In genomic region chr3:12125772-12126171, GRCh38 we compare ENCODE assay signal across 39 cellular contexts. TPM values are rescaled to one million over a fixed set of nuclear protein-coding genes. Genes with fewer than 3 reads are reported as not detected.
"Had no signal": no experiment of that assay in that cellular context is flagged by ENCODE, and none has a peak within 500 bp of the region (broad histone marks: within the 10 kb centered on the region; RNA-seq: fewer than 3 reads in every experiment).

No MANE protein-coding gene starts in this region.

- H3K9me3 ChIP-seq: adrenal gland, ascending aorta, body of pancreas, breast epithelium had no signal

- H3K36me3 ChIP-seq: adrenal gland, ascending aorta, brain microvascular endothelial cell, breast epithelium, cardiac muscle cell had no signal

- H3K4me1 ChIP-seq: adrenal gland, ascending aorta, body of pancreas had no signal

- H3K4me3 Mint-ChIP-seq: activated naive CD4-positive, alpha-beta T cell treated with anti-CD3 and anti-CD28 coated beads for 36 hours; activated naive CD4-positive, alpha-beta T cell treated with anti-CD3 and anti-CD28 coated beads, Interleukin-2, amount 10 ng/mL, durations not matched to agents 7 days and 5 days; activated naive CD4-positive, alpha-beta T cell treated with anti-CD3 and anti-CD28 coated beads, Interleukin-2, amount 50 U/mL, for 24 hours; activated naive CD8-positive, alpha-beta T cell; activated naive CD8-positive, alpha-beta T cell treated with anti-CD3 and anti-CD28 coated beads for 36 hours; activated naive CD8-positive, alpha-beta T cell treated with anti-CD3 and anti-CD28 coated beads, Interleukin-2, amount 10 ng/mL, durations not matched to agents 7 days and 5 days; activated naive CD8-positive, alpha-beta T cell treated with anti-CD3 and anti-CD28 coated beads, Interleukin-2, amount 50 U/mL, for 24 hours; activated T-cell treated with anti-CD3 and anti-CD28 coated beads, Interleukin-2, amount 50 U/mL, for 24 hours; activated T-cell treated with anti-CD3 and anti-CD28 coated beads, Interleukin-2, amount 50 U/mL, for 4 hours; activated T-cell treated with anti-CD3 and anti-CD28 coated beads, Interleukin-2, amount 50 U/mL, for 72 hours; activated T-helper 1 cell treated with anti-CD3 and anti-CD28 coated beads, Interleukin-12 subunit alpha, Interleukin-12 subunit beta, Interleukin-2, Interleukin-4 antibody, amounts not matched to agents 30 ng/mL and 10 ng/mL and 1 ng/mL, durations not matched to agents 14 hours and 24 hours and 36 hours; activated T-helper 17 cell treated with anti-CD3 and anti-CD28 coated beads, Interleukin-2, amount 50 U/mL, for 72 hours; brain; central memory CD8-positive, alpha-beta T cell had no signal

- H3K36me3 Mint-ChIP-seq: activated naive CD4-positive, alpha-beta T cell treated with anti-CD3 and anti-CD28 coated beads, Interleukin-2, amount 10 ng/mL, durations not matched to agents 7 days and 5 days; activated naive CD4-positive, alpha-beta T cell treated with anti-CD3 and anti-CD28 coated beads, Interleukin-2, amount 50 U/mL, for 24 hours; activated naive CD4-positive, alpha-beta T cell treated with anti-CD3 and anti-CD28 coated beads, Interleukin-2, amount 50 U/mL, for 72 hours; activated naive CD8-positive, alpha-beta T cell; activated naive CD8-positive, alpha-beta T cell treated with anti-CD3 and anti-CD28 coated beads for 36 hours; activated naive CD8-positive, alpha-beta T cell treated with anti-CD3 and anti-CD28 coated beads, Interleukin-2, amount 10 ng/mL, durations not matched to agents 7 days and 5 days; brain had no signal

- H3K27ac ChIP-seq: adrenal gland, ascending aorta, body of pancreas, brain microvascular endothelial cell, breast epithelium, cardiac muscle cell had no signal

- H3K27me3 ChIP-seq: adrenal gland, ascending aorta, breast epithelium, cardiac muscle cell had no signal

- FAIRE-seq: astrocyte, bronchial epithelial cell had no signal

- H3K9me3 Mint-ChIP-seq: activated naive CD4-positive, alpha-beta T cell treated with anti-CD3 and anti-CD28 coated beads for 36 hours; activated naive CD4-positive, alpha-beta T cell treated with anti-CD3 and anti-CD28 coated beads, Interleukin-2, amount 10 ng/mL, durations not matched to agents 7 days and 5 days; activated naive CD4-positive, alpha-beta T cell treated with anti-CD3 and anti-CD28 coated beads, Interleukin-2, amount 50 U/mL, for 24 hours; activated naive CD4-positive, alpha-beta T cell treated with anti-CD3 and anti-CD28 coated beads, Interleukin-2, amount 50 U/mL, for 72 hours; activated naive CD8-positive, alpha-beta T cell treated with anti-CD3 and anti-CD28 coated beads for 36 hours; activated naive CD8-positive, alpha-beta T cell treated with anti-CD3 and anti-CD28 coated beads, Interleukin-2, amount 10 ng/mL, durations not matched to agents 7 days and 5 days; activated naive CD8-positive, alpha-beta T cell treated with anti-CD3 and anti-CD28 coated beads, Interleukin-2, amount 50 U/mL, for 24 hours; activated T-cell treated with anti-CD3 and anti-CD28 coated beads, Interleukin-2, amount 50 U/mL, for 24 hours; activated T-cell treated with anti-CD3 and anti-CD28 coated beads, Interleukin-2, amount 50 U/mL, for 4 hours; activated T-cell treated with anti-CD3 and anti-CD28 coated beads, Interleukin-2, amount 50 U/mL, for 72 hours; activated T-helper 1 cell treated with anti-CD3 and anti-CD28 coated beads, Interleukin-12 subunit alpha, Interleukin-12 subunit beta, Interleukin-2, Interleukin-4 antibody, amounts not matched to agents 30 ng/mL and 10 ng/mL and 1 ng/mL, durations not matched to agents 14 hours and 24 hours and 36 hours; activated T-helper 17 cell treated with anti-CD3 and anti-CD28 coated beads, Interleukin-2, amount 50 U/mL, for 72 hours; activated T-helper 2 cell treated with anti-CD3 and anti-CD28 coated beads, Interferon-gamma antibody, Interleukin-2, Interleukin-4, amounts not matched to agents 10 μg/mL and 5 μg/mL and 100 μg/mL, durations not matched to agents 14 hours and 24 hours and 36 hours; brain; central memory CD8-positive, alpha-beta T cell had no signal

- H3K4me1 Mint-ChIP-seq: activated naive CD4-positive, alpha-beta T cell treated with anti-CD3 and anti-CD28 coated beads, Interleukin-2, amount 50 U/mL, for 24 hours; activated T-helper 17 cell treated with anti-CD3 and anti-CD28 coated beads, Interleukin-2, amount 50 U/mL, for 72 hours; central memory CD8-positive, alpha-beta T cell had no signal

- H3K4me3 ChIP-seq: adrenal gland, ascending aorta, body of pancreas, breast epithelium, cardiac muscle cell had no signal

- ATAC-seq: activated naive CD4-positive, alpha-beta T cell treated with anti-CD3 and anti-CD28 coated beads, Interleukin-2, amount 50 U/mL, for 72 hours; activated naive CD8-positive, alpha-beta T cell treated with anti-CD3 and anti-CD28 coated beads, Interleukin-2, amount 50 U/mL, for 24 hours; activated T-cell treated with anti-CD3 and anti-CD28 coated beads, Interleukin-2, amount 50 U/mL, for 4 hours; activated T-cell treated with anti-CD3 and anti-CD28 coated beads, Interleukin-2, amount 50 U/mL, for 72 hours; activated T-helper 17 cell treated with anti-CD3 and anti-CD28 coated beads, Interleukin-2, amount 50 U/mL, for 72 hours; body of pancreas had no signal

- DNase-seq: activated effector memory CD4-positive, alpha-beta T cell treated with anti-CD3 and anti-CD28 coated beads, Interleukin-2, amount 50 U/mL, for 16 hours; activated effector memory CD4-positive, alpha-beta T cell treated with Interleukin-2 at 50 U/mL for 16 hours; activated gamma-delta T cell; activated gamma-delta T cell treated with Interleukin-2 at 50 U/mL for 16 hours; activated naive CD4-positive, alpha-beta T cell; activated naive CD4-positive, alpha-beta T cell treated with anti-CD3 and anti-CD28 coated beads for 36 hours; activated naive CD4-positive, alpha-beta T cell treated with anti-CD3 and anti-CD28 coated beads, Interleukin-2, amount 10 ng/mL, durations not matched to agents 7 days and 5 days; activated naive CD4-positive, alpha-beta T cell treated with anti-CD3 and anti-CD28 coated beads, Interleukin-2, amount 50 U/mL, for 16 hours; activated naive CD4-positive, alpha-beta T cell treated with Interleukin-2 at 50 U/mL for 16 hours; activated naive CD8-positive, alpha-beta T cell treated with anti-CD3 and anti-CD28 coated beads for 36 hours; activated naive CD8-positive, alpha-beta T cell treated with anti-CD3 and anti-CD28 coated beads, Interleukin-2, amount 10 ng/mL, durations not matched to agents 7 days and 5 days; activated naive CD8-positive, alpha-beta T cell treated with anti-CD3 and anti-CD28 coated beads, Interleukin-2, amount 50 U/mL, for 24 hours; activated T-cell treated with anti-CD3 and anti-CD28 coated beads, Interleukin-2, amount 50 U/mL, for 24 hours; activated T-cell treated with anti-CD3 and anti-CD28 coated beads, Interleukin-2, amount 50 U/mL, for 4 hours; activated T-cell treated with anti-CD3 and anti-CD28 coated beads, Interleukin-2, amount 50 U/mL, for 48 hours; activated T-cell treated with anti-CD3 and anti-CD28 coated beads, Interleukin-2, amount 50 U/mL, for 72 hours; adrenal gland; amniotic stem cell; amygdala; anterior cingulate cortex; aorta; body of pancreas; brain microvascular endothelial cell; caudate nucleus; central memory CD4-positive, alpha-beta T cell; cerebellar nuclear complex had no signal

- H3K27ac Mint-ChIP-seq: activated naive CD4-positive, alpha-beta T cell treated with anti-CD3 and anti-CD28 coated beads for 36 hours; activated naive CD4-positive, alpha-beta T cell treated with anti-CD3 and anti-CD28 coated beads, Interleukin-2, amount 10 ng/mL, durations not matched to agents 7 days and 5 days; activated naive CD4-positive, alpha-beta T cell treated with anti-CD3 and anti-CD28 coated beads, Interleukin-2, amount 50 U/mL, for 24 hours; activated naive CD4-positive, alpha-beta T cell treated with anti-CD3 and anti-CD28 coated beads, Interleukin-2, amount 50 U/mL, for 72 hours; activated naive CD8-positive, alpha-beta T cell; activated naive CD8-positive, alpha-beta T cell treated with anti-CD3 and anti-CD28 coated beads for 36 hours; activated naive CD8-positive, alpha-beta T cell treated with anti-CD3 and anti-CD28 coated beads, Interleukin-2, amount 10 ng/mL, durations not matched to agents 7 days and 5 days; activated naive CD8-positive, alpha-beta T cell treated with anti-CD3 and anti-CD28 coated beads, Interleukin-2, amount 50 U/mL, for 24 hours; activated T-cell treated with anti-CD3 and anti-CD28 coated beads, Interleukin-2, amount 50 U/mL, for 24 hours; activated T-cell treated with anti-CD3 and anti-CD28 coated beads, Interleukin-2, amount 50 U/mL, for 72 hours; activated T-helper 1 cell treated with anti-CD3 and anti-CD28 coated beads, Interleukin-12 subunit alpha, Interleukin-12 subunit beta, Interleukin-2, Interleukin-4 antibody, amounts not matched to agents 30 ng/mL and 10 ng/mL and 1 ng/mL, durations not matched to agents 14 hours and 24 hours and 36 hours; activated T-helper 17 cell treated with anti-CD3 and anti-CD28 coated beads, Interleukin-2, amount 50 U/mL, for 72 hours; activated T-helper 2 cell treated with anti-CD3 and anti-CD28 coated beads, Interferon-gamma antibody, Interleukin-2, Interleukin-4, amounts not matched to agents 10 μg/mL and 5 μg/mL and 100 μg/mL, durations not matched to agents 14 hours and 24 hours and 36 hours had no signal

RNA-seq across cellular contexts. Expression of gene TIMP4, which starts 32.9 kb away (rescaled TPM):
- total RNA-seq: activated naive CD4-positive, alpha-beta T cell treated with anti-CD3 and anti-CD28 coated beads, Interleukin-2, amount 50 U/mL, for 72 hours; activated naive CD8-positive, alpha-beta T cell treated with anti-CD3 and anti-CD28 coated beads for 36 hours; activated naive CD8-positive, alpha-beta T cell treated with anti-CD3 and anti-CD28 coated beads, Interleukin-2, amount 10 ng/mL, durations not matched to agents 7 days and 5 days; activated T-helper 1 cell treated with anti-CD3 and anti-CD28 coated beads, Interleukin-12 subunit alpha, Interleukin-12 subunit beta, Interleukin-2, Interleukin-4 antibody, amounts not matched to agents 30 ng/mL and 10 ng/mL and 1 ng/mL, durations not matched to agents 14 hours and 24 hours and 36 hours; activated T-helper 17 cell treated with anti-CD3 and anti-CD28 coated beads, Interleukin-2, amount 50 U/mL, for 72 hours; cardiac muscle cell had no signal
